In the genomic region with DNA sequence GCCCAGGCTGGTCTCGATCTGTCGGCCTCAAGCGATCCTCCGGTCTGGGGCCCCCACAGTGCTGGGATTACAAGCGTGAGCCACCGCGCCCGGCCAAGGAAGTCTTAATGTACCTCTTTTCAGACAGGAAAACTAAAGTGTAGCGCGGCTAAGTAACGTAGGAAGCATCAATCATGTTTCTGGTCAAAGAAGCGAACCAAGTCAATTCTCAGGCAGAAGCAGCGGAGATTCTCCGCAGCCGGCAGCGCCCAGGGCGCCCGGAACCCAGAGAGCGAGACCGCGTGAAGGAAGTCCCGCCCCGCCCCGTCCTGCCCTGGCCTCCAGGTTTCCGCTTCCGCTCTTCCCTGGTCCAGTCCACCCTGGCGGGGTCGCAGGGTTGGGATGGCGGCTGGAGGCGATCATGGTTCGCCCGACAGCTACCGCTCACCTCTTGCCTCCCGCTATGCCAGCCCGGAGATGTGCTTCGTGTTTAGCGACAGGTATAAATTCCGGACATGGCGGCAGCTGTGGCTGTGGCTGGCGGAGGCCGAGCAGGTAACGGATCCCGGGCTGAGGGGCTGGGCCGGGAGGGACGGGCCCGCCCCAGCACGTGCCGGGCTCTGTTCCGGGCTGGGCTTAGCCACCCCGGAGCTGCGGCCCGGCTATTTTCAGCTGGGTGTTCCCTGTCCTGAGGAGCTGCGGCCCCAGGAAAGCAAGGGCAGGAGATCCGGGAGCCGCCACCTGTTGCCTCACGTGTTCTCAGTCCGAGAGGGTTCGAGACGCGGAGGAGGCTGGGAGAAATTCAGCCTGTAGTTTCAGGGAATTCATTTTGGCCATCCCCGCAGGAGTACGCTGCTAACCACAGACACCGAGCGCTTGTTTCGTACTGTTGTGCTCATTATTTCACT, we compare ENCODE assay signal across 8 cellular contexts. TPM values are rescaled to one million over a fixed set of nuclear protein-coding genes. Genes with fewer than 3 reads are reported as not detected.
A peak's percentile ranks its signal among the peaks of the same experiment; 100 is the strongest.
DNase-seq lines count a peak whose midpoint lies in the region; ATAC-seq and TF ChIP-seq lines count a peak whose summit lies in the region.

A gene (plus strand): TSS at position 323 of the 887 bp plus-strand sequence. CDS start 59 bp downstream, at position 382.

- intact Hi-C loops in ascending aorta (cut with DNase I): loop anchor here (1.0 to 5.0 kb wide), 4 partner anchors 69 to 814 kb away; a partner anchor contains a TSS
- intact Hi-C loops in right cardiac atrium (cut with DNase I): loop anchor here in 2 of 4 donors (5.0 to 10.0 kb wide), 4 partner anchors 172 to 814 kb away; a partner anchor contains a TSS
- intact Hi-C loops in uterus (cut with DNase I; ENCODE audit: low total_unique reads): no loop called here

- H3K4me1 ChIP-seq in ascending aorta: peaks cover 9 to 19% of the 10 kb centered on the region in 2 donors
- no peaks in the 10 kb centered on the region for H3K4me1 ChIP-seq in right cardiac atrium (ENCODE audit: control insufficient read depth, insufficient read depth, low read length)
- peaks cover 9% of the 10 kb centered on the region for H3K4me1 ChIP-seq in rectal smooth muscle tissue (ENCODE audit: control insufficient read depth, insufficient read depth, low read length)
- no peaks in the 10 kb centered on the region for H3K4me1 ChIP-seq in uterus

- ATAC-seq in HG02763 (IDR thresholded peaks at IDR 0.05; ENCODE audit: unreplicated experiment) (peak; percentile 84), right cardiac atrium (peak; percentile 99)

- WGBS in right cardiac atrium: under 1% methylated on average over 65 of the region's 65 CpGs

- H3K4me3 ChIP-seq in GM12875 (ENCODE audit: low read depth, low read length) (peak within 1 kb of the TSS; percentile 96), ascending aorta (peak within 1 kb of the TSS; percentile 66 to 93), right cardiac atrium (ENCODE audit: low read length) (peak within 1 kb of the TSS; percentile 36), rectal smooth muscle tissue (ENCODE audit: low read length) (peak within 1 kb of the TSS; percentile 97), uterus (peak within 1 kb of the TSS; percentile 68 to 74)

- peak within 1 kb of the TSS; percentile 81 for H3K9ac ChIP-seq in rectal smooth muscle tissue (ENCODE audit: low read length)

- no peaks in the 10 kb centered on the region for H3K27me3 Mint-ChIP-seq in T-helper 2 cell treated with Interferon-gamma antibody and Interleukin-4, amounts not matched to agents 5 μg/mL and 100 μg/mL, for 36 hours (ENCODE audit: low read depth)

- peak; percentile 60 for DNase-seq in NCI-H146 treated with DMSO at 0.1 percent for 48 hours (lab: John Stamatoyannopoulos, UW; ENCODE audit: unreplicated experiment)
- DNase-seq in T-helper 2 cell treated with Interferon-gamma antibody and Interleukin-4, amounts not matched to agents 5 μg/mL and 100 μg/mL, for 36 hours (ENCODE audit: low spot score): peak; percentile 86
- peak; percentile 33 to 90 for DNase-seq in ascending aorta (ENCODE audit: low spot score in 2 of 2)
- DNase-seq in right cardiac atrium: peak; percentile 91 to 96 (median 95)
- peak; percentile 81 to 89 for DNase-seq in uterus

- H3K36me3 ChIP-seq in ascending aorta (peaks cover 13 to 21% of the 10 kb centered on the region in 2 donors), rectal smooth muscle tissue (ENCODE audit: control insufficient read depth, insufficient read depth, low read length) (peaks cover 4% of the 10 kb centered on the region), uterus (no peaks in the 10 kb centered on the region)

- H3K27ac ChIP-seq in ascending aorta: peak within 1 kb of the TSS; percentile 66 to 90
- H3K27ac ChIP-seq in right cardiac atrium (ENCODE audit: low read length): peak within 1 kb of the TSS; percentile 65
- H3K27ac ChIP-seq in rectal smooth muscle tissue (ENCODE audit: low read depth, low read length): peak within 1 kb of the TSS; percentile 92
- H3K27ac ChIP-seq in uterus: peak within 1 kb of the TSS; percentile 84

- H3K4me1 Mint-ChIP-seq in T-helper 2 cell treated with Interferon-gamma antibody and Interleukin-4, amounts not matched to agents 5 μg/mL and 100 μg/mL, for 36 hours (ENCODE audit: low read depth): peaks cover 34% of the 10 kb centered on the region

- H3K9me3 Mint-ChIP-seq in T-helper 2 cell treated with Interferon-gamma antibody and Interleukin-4, amounts not matched to agents 5 μg/mL and 100 μg/mL, for 36 hours: no peaks in the 10 kb centered on the region

- peaks cover 22% of the 10 kb centered on the region for H3K36me3 Mint-ChIP-seq in T-helper 2 cell treated with Interferon-gamma antibody and Interleukin-4, amounts not matched to agents 5 μg/mL and 100 μg/mL, for 36 hours (ENCODE audit: low read depth)

- H3K27ac Mint-ChIP-seq in T-helper 2 cell treated with Interferon-gamma antibody and Interleukin-4, amounts not matched to agents 5 μg/mL and 100 μg/mL, for 36 hours: peak within 1 kb of the TSS; percentile 98

- no peaks in the 10 kb centered on the region for H3K9me3 ChIP-seq in ascending aorta
- no peaks in the 10 kb centered on the region for H3K9me3 ChIP-seq in right cardiac atrium (ENCODE audit: control insufficient read depth, low read length)
- no peaks in the 10 kb centered on the region for H3K9me3 ChIP-seq in uterus

- H3K4me3 Mint-ChIP-seq in T-helper 2 cell treated with Interferon-gamma antibody and Interleukin-4, amounts not matched to agents 5 μg/mL and 100 μg/mL, for 36 hours: peak within 1 kb of the TSS; percentile 98

- TF ChIP-seq CTCF in GM12875 (IDR thresholded peaks at IDR 0.05; ENCODE audit: borderline replicate concordance, insufficient read depth, low read depth, low read length) (no peak), ascending aorta (IDR thresholded peaks at IDR 0.05) (peak in 1 of 3 experiments; percentile 17), uterus (IDR thresholded peaks at IDR 0.05) (peak; percentile 13 to 39 (median 21))

- H3K27me3 ChIP-seq in ascending aorta: no peaks in the 10 kb centered on the region
- H3K27me3 ChIP-seq in right cardiac atrium (ENCODE audit: control insufficient read depth, insufficient read depth): no peaks in the 10 kb centered on the region
- H3K27me3 ChIP-seq in rectal smooth muscle tissue (ENCODE audit: control insufficient read depth, insufficient read depth, low read length): no peaks in the 10 kb centered on the region
- no peaks in the 10 kb centered on the region for H3K27me3 ChIP-seq in uterus

- TF ChIP-seq POLR2A in uterus (IDR thresholded peaks at IDR 0.05): peak in 1 of 2 donors; percentile 86

RNA-seq across cellular contexts. Expression of the gene that starts here (rescaled TPM):
- total RNA-seq in ascending aorta (31.3 TPM), right cardiac atrium (10 to 100 TPM; 35.9 to 51.0 (median 39.9) TPM), uterus (100 to 1,000 TPM in 2 of 4 donors, 10 to 100 TPM in 2; 28.5 to 151 (median 79.5) TPM)
- polyA plus RNA-seq in right cardiac atrium: 31.7 TPM

Comparison
In these comparisons a context has a peak if more than half of its experiments do, and no peak if none do; other contexts are left out.
1. Peak in every context shown above with its lines: DNase-seq, ATAC-seq, H3K4me3 ChIP-seq and H3K27ac ChIP-seq.
2. H3K4me3 ChIP-seq: peak in every context shown above with its lines; median percentile 97 in rectal smooth muscle tissue; 96 in GM12875; 80 in ascending aorta; 71 in uterus; 36 in right cardiac atrium.